Comparison of ENCODE assay signal across 10 cellular contexts in genomic region chr16:4261557-4262172, GRCh38. TPM values are rescaled to one million over a fixed set of nuclear protein-coding genes. Genes with fewer than 3 reads are reported as not detected.
A peak's percentile ranks its signal among the peaks of the same experiment; 100 is the strongest.
DNase-seq lines count a peak whose midpoint lies in the region; ATAC-seq and TF ChIP-seq lines count a peak whose summit lies in the region.
"Had no signal": no experiment of that assay in that cellular context is flagged by ENCODE, and none has a peak within 500 bp of the region (broad histone marks: within the 10 kb centered on the region; RNA-seq: fewer than 3 reads in every experiment).

No MANE protein-coding gene starts in this region.

- peak overlapping the region; percentile 8 to 75 for H3K27ac Mint-ChIP-seq in activated naive CD4-positive, alpha-beta T cell treated with anti-CD3 and anti-CD28 coated beads, Interleukin-2, amount 50 U/mL, for 72 hours

- H3K4me3 ChIP-seq in NB4 (ENCODE audit: low read depth, low read length): no peak overlapping the region
- no peak overlapping the region for H3K4me3 ChIP-seq in kidney epithelial cell (ENCODE audit: low read depth, low read length)
- no peak overlapping the region for H3K4me3 ChIP-seq in stomach
- H3K4me3 ChIP-seq: lung had no signal

- H3K9me3 ChIP-seq in stomach: no peaks in the 10 kb centered on the region

- H3K9me3 Mint-ChIP-seq in activated naive CD4-positive, alpha-beta T cell treated with anti-CD3 and anti-CD28 coated beads, Interleukin-2, amount 50 U/mL, for 72 hours: no peaks in the 10 kb centered on the region

- peaks cover 15 to 53% (median 44%) of the 10 kb centered on the region in 4 donors for H3K4me1 ChIP-seq in stomach

- H3K36me3 Mint-ChIP-seq in activated naive CD4-positive, alpha-beta T cell treated with anti-CD3 and anti-CD28 coated beads, Interleukin-2, amount 50 U/mL, for 72 hours: peaks cover 5 to 17% of the 10 kb centered on the region in 2 donors

- 82 to 86% (median 83%) methylated on average over 24 to 35 of the region's 35 CpGs for WGBS in stomach, 5 donors

- H3K27ac ChIP-seq in stomach: no peak overlapping the region

- peak; percentile 71 to 79 for ATAC-seq in activated naive CD4-positive, alpha-beta T cell treated with anti-CD3 and anti-CD28 coated beads, Interleukin-2, amount 50 U/mL, for 72 hours
- ATAC-seq in GM21390 (IDR thresholded peaks at IDR 0.05; ENCODE audit: unreplicated experiment) (no peak), GM18520 (IDR thresholded peaks at IDR 0.05; ENCODE audit: unreplicated experiment) (no peak)

- no peak for TF ChIP-seq POLR2A in NB4 (IDR thresholded peaks at IDR 0.05; ENCODE audit: extremely low read depth, insufficient read length)
- no peak for TF ChIP-seq POLR2A in stomach (IDR thresholded peaks at IDR 0.05)

- DNase-seq in ELR (ENCODE audit: low read depth) (peak; percentile 45), NB4 (ENCODE audit: low read depth) (peak; percentile 66), kidney epithelial cell (ENCODE audit: low read depth) (no peak), stomach (no peak), NCI-H2029 (lab: John Stamatoyannopoulos, UW) (no peak)
- DNase-seq in activated naive CD4-positive, alpha-beta T cell treated with anti-CD3 and anti-CD28 coated beads, Interleukin-2, amount 50 U/mL, for 72 hours (ENCODE audit: low spot score in 2 of 2): peak in 1 of 2 donors; percentile 76

- H3K27me3 ChIP-seq in kidney epithelial cell (ENCODE audit: control insufficient read depth, insufficient read depth, low read length) (no peaks in the 10 kb centered on the region), stomach (no peaks in the 10 kb centered on the region)

- intact Hi-C loops in stomach (cut with DNase I; ENCODE audit: low total_unique reads): no loop called here

- TF ChIP-seq CTCF in NB4 (IDR thresholded peaks at IDR 0.05; ENCODE audit: low read depth, low read length): peak; percentile 60
- peak; percentile 79 for TF ChIP-seq CTCF in kidney epithelial cell (IDR thresholded peaks at IDR 0.05; ENCODE audit: insufficient read depth, low read length, poor library complexity, severe bottlenecking)
- peak in 4 of 7 experiments; percentile 32 to 57 (median 50) for TF ChIP-seq CTCF in stomach (IDR thresholded peaks at IDR 0.05)

- H3K36me3 ChIP-seq in kidney epithelial cell (ENCODE audit: control insufficient read depth, insufficient read depth, low read length): peaks cover 2% of the 10 kb centered on the region
- H3K36me3 ChIP-seq in stomach: peaks cover 16 to 46% (median 42%) of the 10 kb centered on the region in 4 donors

- no peak for TF ChIP-seq EP300 in stomach (IDR thresholded peaks at IDR 0.05)

RNA-seq across cellular contexts. Expression of gene TFAP4, which starts 11.2 kb away (rescaled TPM):
- 10 to 100 TPM; 10.1 to 28.4 TPM for total RNA-seq in activated naive CD4-positive, alpha-beta T cell treated with anti-CD3 and anti-CD28 coated beads, Interleukin-2, amount 50 U/mL, for 72 hours
- 7.1 and 10.4 TPM in 2 replicates for total RNA-seq in kidney epithelial cell
- total RNA-seq in stomach: 10 to 100 TPM in 1 of 5 donors, 1 to 10 TPM in 3, not detected in 1; 4.9 to 17.4 (median 6.5) TPM
- 1 to 10 TPM; 4.9 to 7.1 (median 5.5) TPM for polyA plus RNA-seq in stomach

RNA-seq across cellular contexts. Expression of gene SRL, which starts 19.8 kb away (rescaled TPM):
- total RNA-seq in activated naive CD4-positive, alpha-beta T cell treated with anti-CD3 and anti-CD28 coated beads, Interleukin-2, amount 50 U/mL, for 72 hours: not detected
- total RNA-seq in kidney epithelial cell: not detected in 2 replicates
- total RNA-seq in stomach: under 1 TPM in 1 of 5 donors, not detected in 4; 0.92 TPM
- polyA plus RNA-seq in stomach: 1 to 10 TPM in 1 of 3 donors, under 1 TPM in 2; 0.31 to 1.5 (median 0.38) TPM
- total RNA-seq: RPMI7951 had no signal

RNA-seq across cellular contexts. Expression of gene GLIS2, which starts 54.2 kb away (rescaled TPM):
- under 1 TPM; 0.16 to 0.80 TPM for total RNA-seq in activated naive CD4-positive, alpha-beta T cell treated with anti-CD3 and anti-CD28 coated beads, Interleukin-2, amount 50 U/mL, for 72 hours
- total RNA-seq in kidney epithelial cell (11.5 and 14.7 TPM in 2 replicates), stomach (10 to 100 TPM in 1 of 5 donors, 1 to 10 TPM in 4; 3.2 to 21.0 (median 4.6) TPM)
- polyA plus RNA-seq in stomach: 1 to 10 TPM; 4.4 to 9.0 (median 5.8) TPM

Comparison
In these comparisons a context has a peak if more than half of its experiments do, and no peak if none do; other contexts are left out.
1. DNase-seq: peak in ELR (single experiment) and NB4 (single experiment); none in kidney epithelial cell (single experiment), stomach (single experiment) and NCI-H2029 (single experiment).
2. ATAC-seq: peak in activated naive CD4-positive, alpha-beta T cell treated with anti-CD3 and anti-CD28 coated beads, Interleukin-2, amount 50 U/mL, for 72 hours (2 of 2); none in GM21390 (single experiment) and GM18520 (single experiment).
3. Peak in every context shown above with its lines, with median percentiles within 50 percentile points of each other: CTCF ChIP-seq.